ENCODE assay signal across 15 cellular contexts in genomic region chr6:120938164-120938875, GRCh38.
DNase-seq lines count a peak whose midpoint lies in the region; ATAC-seq and TF ChIP-seq lines count a peak whose summit lies in the region.
"Had no signal": no experiment of that assay in that cellular context is flagged by ENCODE, and none has a peak within 500 bp of the region (broad histone marks: within the 10 kb centered on the region; RNA-seq: fewer than 3 reads in every experiment).

No MANE protein-coding gene starts in this region.

- no peak overlapping the region for H3K4me3 ChIP-seq in breast epithelium
- H3K4me3 ChIP-seq: left ventricle myocardium inferior, ovary, Peyer's patch had no signal

- no peaks in the 10 kb centered on the region for H3K36me3 ChIP-seq in breast epithelium
- H3K36me3 ChIP-seq: left ventricle myocardium inferior, ovary, Peyer's patch, WERI-Rb-1 had no signal

- H3K27ac Mint-ChIP-seq in osteocyte (ENCODE audit: unreplicated experiment) = no peak overlapping the region
- H3K27ac Mint-ChIP-seq: activated T-helper 2 cell treated with anti-CD3 and anti-CD28 coated beads, Interferon-gamma antibody, Interleukin-2, Interleukin-4, amounts not matched to agents 10 μg/mL and 5 μg/mL and 100 μg/mL, durations not matched to agents 14 hours and 24 hours and 36 hours; CD4-positive, alpha-beta T cell had no signal

- ATAC-seq in GM19025 (IDR thresholded peaks at IDR 0.05; ENCODE audit: low read depth, unreplicated experiment) = peak; percentile 29
- ATAC-seq in GM21786 (IDR thresholded peaks at IDR 0.05; ENCODE audit: unreplicated experiment) = peak; percentile 36
- ATAC-seq in HG03175 (IDR thresholded peaks at IDR 0.05; ENCODE audit: unreplicated experiment) = peak; percentile 36

- H3K4me1 ChIP-seq in breast epithelium = no peaks in the 10 kb centered on the region
- H3K4me1 ChIP-seq: left ventricle myocardium inferior, Peyer's patch had no signal

- TF ChIP-seq CTCF in osteocyte (IDR thresholded peaks at IDR 0.05) = no peak
- no peak for TF ChIP-seq CTCF in breast epithelium (IDR thresholded peaks at IDR 0.05)

- no peak overlapping the region for H3K27ac ChIP-seq in breast epithelium
- H3K27ac ChIP-seq: left ventricle myocardium inferior, ovary, Peyer's patch, WERI-Rb-1 had no signal

- no peaks in the 10 kb centered on the region for H3K9me3 ChIP-seq in breast epithelium
- H3K9me3 ChIP-seq: left ventricle myocardium inferior, ovary, Peyer's patch had no signal

- no peaks in the 10 kb centered on the region for H3K9me3 Mint-ChIP-seq in osteocyte (ENCODE audit: unreplicated experiment)
- H3K9me3 Mint-ChIP-seq: activated T-helper 2 cell treated with anti-CD3 and anti-CD28 coated beads, Interferon-gamma antibody, Interleukin-2, Interleukin-4, amounts not matched to agents 10 μg/mL and 5 μg/mL and 100 μg/mL, durations not matched to agents 14 hours and 24 hours and 36 hours; CD4-positive, alpha-beta T cell had no signal

- H3K36me3 Mint-ChIP-seq in osteocyte (ENCODE audit: unreplicated experiment) = no peaks in the 10 kb centered on the region

- no peak for TF ChIP-seq POLR2A in breast epithelium (IDR thresholded peaks at IDR 0.05)

- H3K27me3 Mint-ChIP-seq in osteocyte (ENCODE audit: unreplicated experiment) = peaks cover 9% of the 10 kb centered on the region
- H3K27me3 Mint-ChIP-seq: CD4-positive, alpha-beta T cell had no signal

- no peaks in the 10 kb centered on the region for H3K27me3 ChIP-seq in breast epithelium
- H3K27me3 ChIP-seq: ovary, Peyer's patch had no signal

- no peak overlapping the region for H3K4me3 Mint-ChIP-seq in osteocyte (ENCODE audit: unreplicated experiment)
- H3K4me3 Mint-ChIP-seq: CD4-positive, alpha-beta T cell had no signal

- no peaks in the 10 kb centered on the region for H3K4me1 Mint-ChIP-seq in osteocyte (ENCODE audit: unreplicated experiment)

- intact Hi-C loops in breast epithelium (cut with DNase I; ENCODE audit: low total_unique reads) = no loop called here

- DNase-seq in OCI-M1 (lab: John Stamatoyannopoulos, UW) (peak; percentile 66), osteocyte (ENCODE audit: extremely low spot score, unreplicated experiment) (no peak), ecto neural progenitor cell (ENCODE audit: low spot score) (no peak), breast epithelium (ENCODE audit: low spot score in 2 of 2) (no peak)
- DNase-seq in stimulated activated naive CD4-positive, alpha-beta T cell (lab: John Stamatoyannopoulos, UW) = no peak
- DNase-seq: CD4-positive, alpha-beta T cell; left ventricle myocardium inferior; NCI-H2029 treated with DMSO at 0.1 percent for 48 hours; ovary; Peyer's patch; WERI-Rb-1 had no signal
